In genomic region chr10:132452651-132453469, GRCh38 we compare ENCODE assay signal across 8 cellular contexts. TPM values are rescaled to one million over a fixed set of nuclear protein-coding genes. Genes with fewer than 3 reads are reported as not detected.
DNase-seq lines count a peak whose midpoint lies in the region; TF ChIP-seq lines count a peak whose summit lies in the region.

No MANE protein-coding gene starts in this region.

- peak overlapping the region; percentile 44 for H3K4me3 ChIP-seq in left ventricle myocardium inferior
- peak overlapping the region; percentile 51 for H3K4me3 ChIP-seq in rectal smooth muscle tissue (ENCODE audit: low read length)
- peak overlapping the region in 1 of 2 donors; percentile 23 for H3K4me3 ChIP-seq in vagina

- H3K4me1 ChIP-seq in left ventricle myocardium inferior = peaks cover 21% of the 10 kb centered on the region
- H3K4me1 ChIP-seq in rectal smooth muscle tissue (ENCODE audit: control insufficient read depth, insufficient read depth, low read length) = peaks cover 6% of the 10 kb centered on the region
- peaks cover 21% of the 10 kb centered on the region for H3K4me1 ChIP-seq in vagina

- TF ChIP-seq CTCF in left ventricle myocardium inferior (IDR thresholded peaks at IDR 0.05; ENCODE audit: borderline replicate concordance) (peak; percentile 97), vagina (IDR thresholded peaks at IDR 0.05) (peak; percentile 85 to 99 (median 96))

- peak overlapping the region; percentile 27 for H3K9ac ChIP-seq in rectal smooth muscle tissue (ENCODE audit: low read length)

- intact Hi-C loops in left ventricle myocardium inferior (cut with micrococcal nuclease) = loop anchor here (5.0 kb wide), 1 partner anchor 61 kb away; no protein-coding TSS in a partner anchor
- intact Hi-C loops in vagina (cut with DNase I) = loop anchor here (2.0 kb wide), 1 partner anchor 66 kb away; no protein-coding TSS in a partner anchor

- H3K27ac ChIP-seq in left ventricle myocardium inferior (replicated peaks) (no peak overlapping the region), rectal smooth muscle tissue (ENCODE audit: low read depth, low read length) (peak overlapping the region; percentile 37), vagina (peak overlapping the region; percentile 54)

- peaks cover 19% of the 10 kb centered on the region for H3K27me3 ChIP-seq in left ventricle myocardium inferior (ENCODE audit: low read depth)
- H3K27me3 ChIP-seq in rectal smooth muscle tissue (ENCODE audit: control insufficient read depth, insufficient read depth, low read length) = no peaks in the 10 kb centered on the region
- no peaks in the 10 kb centered on the region for H3K27me3 ChIP-seq in vagina

- TF ChIP-seq POLR2A in vagina (IDR thresholded peaks at IDR 0.05) = no peak

- no peaks in the 10 kb centered on the region for H3K36me3 ChIP-seq in left ventricle myocardium inferior
- H3K36me3 ChIP-seq in rectal smooth muscle tissue (ENCODE audit: control insufficient read depth, insufficient read depth, low read length) = no peaks in the 10 kb centered on the region
- no peaks in the 10 kb centered on the region for H3K36me3 ChIP-seq in vagina

- DNase-seq in GF-D8 (lab: John Stamatoyannopoulos, UW) (peak; percentile 30), H4 (ENCODE audit: low spot score) (peak; percentile 36), LHCN-M2 (ENCODE audit: low read depth) (peak; percentile 21), SW480 (ENCODE audit: low spot score) (peak; percentile 55), left ventricle myocardium inferior (peak; percentile 85), vagina (ENCODE audit: extremely low spot score in 2 of 2) (no peak)
- DNase-seq in activated naive CD8-positive, alpha-beta T cell treated with anti-CD3 and anti-CD28 coated beads, Interleukin-2, amount 50 U/mL, for 16 hours (ENCODE audit: low read depth, low spot score) = peak; percentile 74

- H3K9me3 ChIP-seq in left ventricle myocardium inferior (replicated peaks) = no peaks in the 10 kb centered on the region
- H3K9me3 ChIP-seq in vagina = no peaks in the 10 kb centered on the region

RNA-seq across cellular contexts. Expression of gene PWWP2B, which starts 55.9 kb away (rescaled TPM):
- total RNA-seq in H4 (2014; rRNA removed; shearing (Covaris generic)) = 2.2 and 6.2 TPM in 2 replicates
- 8.2 and 8.5 TPM in 2 replicates for total RNA-seq in LHCN-M2 (2014; rRNA removed)
- 4.2 TPM for polyA plus RNA-seq in LHCN-M2 (2012)
- 17.2 TPM for total RNA-seq in left ventricle myocardium inferior
- 14.7 TPM for total RNA-seq in vagina

Comparison
In these comparisons a context has a peak if more than half of its experiments do, and no peak if none do; other contexts are left out.
1. DNase-seq: peak in GF-D8 (single experiment), H4 (single experiment), LHCN-M2 (single experiment), SW480 (single experiment), activated naive CD8-positive, alpha-beta T cell treated with anti-CD3 and anti-CD28 coated beads, Interleukin-2, amount 50 U/mL, for 16 hours (single experiment) and left ventricle myocardium inferior (single experiment); none in vagina (0 of 2).